ENCODE assay signal across 10 cellular contexts in genomic region chr1:10646347-10646861, GRCh38.
A peak's percentile ranks its signal among the peaks of the same experiment; 100 is the strongest.
DNase-seq lines count a peak whose midpoint lies in the region; ATAC-seq and TF ChIP-seq lines count a peak whose summit lies in the region.
"Had no signal": no experiment of that assay in that cellular context is flagged by ENCODE, and none has a peak within 500 bp of the region (broad histone marks: within the 10 kb centered on the region; RNA-seq: fewer than 3 reads in every experiment).

No MANE protein-coding gene starts in this region.

- H3K9me3 Mint-ChIP-seq in endodermal cell: no peaks in the 10 kb centered on the region
- H3K9me3 Mint-ChIP-seq in activated naive CD4-positive, alpha-beta T cell treated with anti-CD3 and anti-CD28 coated beads, Interleukin-2, amount 50 U/mL, for 72 hours: no peaks in the 10 kb centered on the region

- H3K27me3 Mint-ChIP-seq in endodermal cell (ENCODE audit: insufficient read depth): no peaks in the 10 kb centered on the region
- H3K27me3 Mint-ChIP-seq: activated naive CD8-positive, alpha-beta T cell had no signal

- no peaks in the 10 kb centered on the region for H3K36me3 ChIP-seq in endodermal cell (ENCODE audit: control insufficient read depth, insufficient read depth, low read length)
- peaks cover 3% of the 10 kb centered on the region for H3K36me3 ChIP-seq in mucosa of descending colon (ENCODE audit: low read depth)

- no peaks in the 10 kb centered on the region for H3K4me1 Mint-ChIP-seq in endodermal cell

- H3K27me3 ChIP-seq in endodermal cell (ENCODE audit: control insufficient read depth, insufficient read depth, low read length, poor library complexity, severe bottlenecking): peaks cover 24% of the 10 kb centered on the region
- H3K27me3 ChIP-seq: transverse colon had no signal

- WGBS in endodermal cell (ENCODE audit: insufficient coverage in 1 of 2, insufficient read length in 1 of 2), 2 experiments: 93 to 97% methylated on average over 7 to 12 of the region's 12 CpGs

- H3K27ac Mint-ChIP-seq in endodermal cell: no peak overlapping the region
- H3K27ac Mint-ChIP-seq in activated naive CD4-positive, alpha-beta T cell treated with anti-CD3 and anti-CD28 coated beads, Interleukin-2, amount 50 U/mL, for 72 hours: no peak overlapping the region
- H3K27ac Mint-ChIP-seq: activated naive CD8-positive, alpha-beta T cell had no signal

- intact Hi-C loops in mucosa of descending colon (cut with DNase I, micrococcal nuclease): no loop called here

- no peaks in the 10 kb centered on the region for H3K36me3 Mint-ChIP-seq in endodermal cell (ENCODE audit: low read depth)
- no peaks in the 10 kb centered on the region for H3K36me3 Mint-ChIP-seq in activated naive CD4-positive, alpha-beta T cell treated with anti-CD3 and anti-CD28 coated beads, Interleukin-2, amount 50 U/mL, for 72 hours

- DNase-seq in DMS53 treated with DMSO at 0.1 percent for 48 hours (lab: John Stamatoyannopoulos, UW; ENCODE audit: unreplicated experiment): peak; percentile 6
- peak; percentile 26 for DNase-seq in NAMALWA (ENCODE audit: low spot score)
- peak; percentile 74 for DNase-seq in endodermal cell
- DNase-seq in mucosa of descending colon: peak in 1 of 3 donors; percentile 51
- no peak for DNase-seq in NCI-H510A (lab: John Stamatoyannopoulos, UW)
- DNase-seq in T-helper 2 cell: no peak
- no peak for DNase-seq in activated naive CD4-positive, alpha-beta T cell treated with anti-CD3 and anti-CD28 coated beads, Interleukin-2, amount 50 U/mL, for 72 hours (ENCODE audit: low spot score in 2 of 2)
- DNase-seq in NCI-H187 (lab: John Stamatoyannopoulos, UW): no peak
- DNase-seq: transverse colon had no signal

- peaks cover 4% of the 10 kb centered on the region for H3K4me1 ChIP-seq in endodermal cell (ENCODE audit: control insufficient read depth, insufficient read depth, low read length)
- no peaks in the 10 kb centered on the region for H3K4me1 ChIP-seq in mucosa of descending colon (ENCODE audit: low read depth)

- no peak overlapping the region for H3K4me3 ChIP-seq in endodermal cell (ENCODE audit: low read length)
- no peak overlapping the region for H3K4me3 ChIP-seq in mucosa of descending colon
- H3K4me3 ChIP-seq: transverse colon had no signal

- no peak overlapping the region for H3K9ac ChIP-seq in endodermal cell (ENCODE audit: extremely low read depth, low read length, poor library complexity, severe bottlenecking)

- H3K27ac ChIP-seq in endodermal cell (ENCODE audit: low read depth, low read length): no peak overlapping the region

- no peak overlapping the region for H3K4me3 Mint-ChIP-seq in endodermal cell
- H3K4me3 Mint-ChIP-seq: activated naive CD8-positive, alpha-beta T cell had no signal

- no peak for TF ChIP-seq CTCF in endodermal cell (conservative IDR thresholded peaks at IDR 0.05)
- TF ChIP-seq CTCF in mucosa of descending colon (IDR thresholded peaks at IDR 0.05): no peak

- H3K9me3 ChIP-seq in endodermal cell (ENCODE audit: control insufficient read depth, low read length) (no peaks in the 10 kb centered on the region), mucosa of descending colon (no peaks in the 10 kb centered on the region)
- H3K9me3 ChIP-seq: transverse colon had no signal

- ATAC-seq in mucosa of descending colon: peak; percentile 70
- ATAC-seq in activated naive CD4-positive, alpha-beta T cell treated with anti-CD3 and anti-CD28 coated beads, Interleukin-2, amount 50 U/mL, for 72 hours: no peak

Comparison
In these comparisons a context has a peak if more than half of its experiments do, and no peak if none do; other contexts are left out.
1. DNase-seq: peak in DMS53 treated with DMSO at 0.1 percent for 48 hours (single experiment), NAMALWA (single experiment) and endodermal cell (single experiment); none in NCI-H510A (single experiment), T-helper 2 cell (0 of 5), activated naive CD4-positive, alpha-beta T cell treated with anti-CD3 and anti-CD28 coated beads, Interleukin-2, amount 50 U/mL, for 72 hours (0 of 2) and NCI-H187 (0 of 2).